ENCODE assay signal across 25 cellular contexts in the genomic region with DNA sequence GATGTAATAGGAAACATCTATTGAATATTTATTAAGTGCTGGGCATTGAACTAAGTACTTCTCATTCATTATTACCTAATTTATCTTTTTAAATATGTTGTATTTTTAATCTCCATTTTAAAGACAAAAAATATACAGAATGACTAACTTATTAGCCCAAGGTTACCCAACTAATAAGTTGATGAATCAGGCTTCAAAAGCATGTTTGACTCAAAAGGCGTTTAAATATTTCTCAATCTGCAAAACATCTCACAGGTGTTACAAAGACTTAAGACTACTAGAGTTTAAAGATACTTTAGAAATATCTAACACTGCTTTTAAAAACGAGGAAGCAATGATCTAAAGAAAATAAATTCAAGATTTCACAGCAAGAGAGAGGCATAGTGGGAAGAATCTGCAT.
"Had no signal": no experiment of that assay in that cellular context is flagged by ENCODE, and none has a peak within 500 bp of the region (broad histone marks: within the 10 kb centered on the region; RNA-seq: fewer than 3 reads in every experiment).

No MANE protein-coding gene starts in this region.

- H3K9me3 ChIP-seq: pancreas, prostate gland, right lobe of liver, sigmoid colon, suprapubic skin, testis, tibial artery, transverse colon, upper lobe of right lung, uterus had no signal

- H3K36me3 ChIP-seq: pancreas, prostate gland, right lobe of liver, sigmoid colon, suprapubic skin, tibial artery, transverse colon, upper lobe of right lung, uterus had no signal

- H3K27me3 ChIP-seq: neural progenitor cell, pancreas, right lobe of liver, sigmoid colon, suprapubic skin, testis, tibial artery, transverse colon, upper lobe of right lung, uterus had no signal

- H3K27ac ChIP-seq: neural progenitor cell, pancreas, prostate gland, right lobe of liver, sigmoid colon, suprapubic skin, testis, tibial artery, transverse colon, upper lobe of right lung, uterus had no signal

- ATAC-seq: naive thymus-derived CD4-positive, alpha-beta T cell; natural killer cell; pancreas; right cardiac atrium; right lobe of liver; stimulated activated memory B cell treated with anti-CD40 and anti-IgM and Interleukin-4, amounts not matched to agents 10 μg/mL and 1 μg/mL and 100 μg/mL, for 72 hours; stimulated activated naive CD8-positive, alpha-beta T cell treated with anti-CD3 and anti-CD28 coated beads, Interleukin-15, amount 100 ng/mL, for 72 hours; stimulated activated naive CD8-positive, alpha-beta T cell treated with anti-CD3 and anti-CD28 coated beads, Interleukin-15, Interleukin-2, amounts not matched to agents 100 U/mL and 50 U/mL, for 24 hours; upper lobe of right lung had no signal

- DNase-seq: naive thymus-derived CD4-positive, alpha-beta T cell; natural killer cell; occipital lobe; pancreas; right cardiac atrium; right lobe of liver; sigmoid colon; small intestine; stimulated activated CD4-positive, alpha-beta T cell treated with anti-CD3 and anti-CD28 coated beads, Interleukin-15, amount 100 ng/mL, for 24 hours; stimulated activated CD4-positive, alpha-beta T cell treated with anti-CD3 and anti-CD28 coated beads, Interleukin-4, amount 100 ng/mL, for 1 hour; stimulated activated CD4-positive, alpha-beta T cell treated with anti-CD3 and anti-CD28 coated beads, Interleukin-4, amount 100 ng/mL, for 4 hours; stimulated activated CD8-positive, alpha-beta memory T cell treated with anti-CD3 and anti-CD28 coated beads, Interleukin-4, amount 100 ng/mL, for 48 hours; stimulated activated naive CD4-positive, alpha-beta T cell; stimulated activated naive CD8-positive, alpha-beta T cell treated with anti-CD3 and anti-CD28 coated beads, Interleukin-15, amount 100 ng/mL, for 72 hours; stimulated activated naive CD8-positive, alpha-beta T cell treated with anti-CD3 and anti-CD28 coated beads, Interleukin-15, Interleukin-2, amounts not matched to agents 100 U/mL and 50 U/mL, for 24 hours; substantia nigra; testis; tibial artery; transverse colon; upper lobe of right lung; uterus had no signal

- H3K4me2 ChIP-seq: neural progenitor cell had no signal

- H3K9ac ChIP-seq: neural progenitor cell had no signal

- H3K4me3 ChIP-seq: neural progenitor cell, pancreas, prostate gland, right lobe of liver, sigmoid colon, suprapubic skin, testis, tibial artery, transverse colon, upper lobe of right lung, uterus had no signal

- H3K4me1 ChIP-seq: neural progenitor cell, pancreas, prostate gland, right lobe of liver, sigmoid colon, suprapubic skin, testis, tibial artery, upper lobe of right lung, uterus had no signal
